19 cellular contexts compared by ENCODE assay signal in genomic region chr7:155998328-155998691, GRCh38.
A peak's percentile ranks its signal among the peaks of the same experiment; 100 is the strongest.
DNase-seq lines count a peak whose midpoint lies in the region; ATAC-seq and TF ChIP-seq lines count a peak whose summit lies in the region.
"Had no signal": no experiment of that assay in that cellular context is flagged by ENCODE, and none has a peak within 500 bp of the region (broad histone marks: within the 10 kb centered on the region; RNA-seq: fewer than 3 reads in every experiment).

No MANE protein-coding gene starts in this region.

- intact Hi-C loops in activated CD4-positive, alpha-beta T cell treated with anti-CD3 and anti-CD28 coated beads, Interleukin-2, amount 10 ng/mL, durations not matched to agents 24 days and 14 days (cut with micrococcal nuclease) = no loop called here

- TF ChIP-seq CTCF in RWPE1 (conservative IDR thresholded peaks at IDR 0.05; ENCODE audit: low read depth) = no peak

- H3K36me3 Mint-ChIP-seq in activated CD4-positive, alpha-beta T cell treated with anti-CD3 and anti-CD28 coated beads, Interleukin-2, amount 10 ng/mL, durations not matched to agents 24 days and 14 days (ENCODE audit: low read depth) = no peaks in the 10 kb centered on the region
- H3K36me3 Mint-ChIP-seq in T-cell = no peaks in the 10 kb centered on the region
- H3K36me3 Mint-ChIP-seq in activated naive CD8-positive, alpha-beta T cell treated with anti-CD3 and anti-CD28 coated beads, Interleukin-2, amount 50 U/mL, for 24 hours (ENCODE audit: low read depth) = no peaks in the 10 kb centered on the region
- H3K36me3 Mint-ChIP-seq: CD8-positive, alpha-beta memory T cell had no signal

- no peaks in the 10 kb centered on the region for H3K9me3 Mint-ChIP-seq in activated CD4-positive, alpha-beta T cell treated with anti-CD3 and anti-CD28 coated beads, Interleukin-2, amount 10 ng/mL, durations not matched to agents 24 days and 14 days
- no peaks in the 10 kb centered on the region for H3K9me3 Mint-ChIP-seq in T-cell
- H3K9me3 Mint-ChIP-seq in activated naive CD8-positive, alpha-beta T cell treated with anti-CD3 and anti-CD28 coated beads, Interleukin-2, amount 50 U/mL, for 24 hours = no peaks in the 10 kb centered on the region

- peak overlapping the region; percentile 56 for H3K4me3 Mint-ChIP-seq in activated CD4-positive, alpha-beta T cell treated with anti-CD3 and anti-CD28 coated beads, Interleukin-2, amount 10 ng/mL, durations not matched to agents 24 days and 14 days
- peak overlapping the region; percentile 34 to 81 (median 45) for H3K4me3 Mint-ChIP-seq in T-cell
- peak overlapping the region; percentile 35 for H3K4me3 Mint-ChIP-seq in activated naive CD8-positive, alpha-beta T cell treated with anti-CD3 and anti-CD28 coated beads, Interleukin-2, amount 50 U/mL, for 24 hours
- H3K4me3 Mint-ChIP-seq: HFFc6 had no signal

- no peak overlapping the region for H3K27ac Mint-ChIP-seq in activated CD4-positive, alpha-beta T cell treated with anti-CD3 and anti-CD28 coated beads, Interleukin-2, amount 10 ng/mL, durations not matched to agents 24 days and 14 days
- no peak overlapping the region for H3K27ac Mint-ChIP-seq in T-cell
- peak overlapping the region; percentile 61 for H3K27ac Mint-ChIP-seq in activated naive CD8-positive, alpha-beta T cell treated with anti-CD3 and anti-CD28 coated beads, Interleukin-2, amount 50 U/mL, for 24 hours
- H3K27ac Mint-ChIP-seq: CD8-positive, alpha-beta memory T cell; HFFc6 had no signal

- ATAC-seq in T-cell (replicated peaks in 1 of 4) (peak in 2 of 4 experiments; percentile 17 to 46), HG03342 (IDR thresholded peaks at IDR 0.05; ENCODE audit: unreplicated experiment) (no peak)
- ATAC-seq in activated naive CD8-positive, alpha-beta T cell treated with anti-CD3 and anti-CD28 coated beads, Interleukin-2, amount 50 U/mL, for 24 hours = peak; percentile 35
- ATAC-seq: A549 had no signal

- peak; percentile 72 for DNase-seq in activated CD4-positive, alpha-beta T cell treated with anti-CD3 and anti-CD28 coated beads, Interleukin-2, amount 10 ng/mL, durations not matched to agents 24 days and 14 days
- no peak for DNase-seq in activated CD4-positive, alpha-beta T cell treated with anti-CD3 and anti-CD28 coated beads for 1 hour
- DNase-seq in T-cell (peak in 2 of 34 experiments; percentile 10 to 21), ACHN (no peak), RWPE1 (ENCODE audit: low spot score) (no peak)
- peak; percentile 69 for DNase-seq in activated naive CD8-positive, alpha-beta T cell treated with anti-CD3 and anti-CD28 coated beads, Interleukin-2, amount 50 U/mL, for 24 hours
- peak; percentile 12 for DNase-seq in stimulated activated CD4-positive, alpha-beta T cell treated with anti-CD3 and anti-CD28 coated beads, Interleukin-4, amount 100 ng/mL, for 24 hours
- DNase-seq: CD8-positive, alpha-beta memory T cell; esophagus squamous epithelium; HFFc6; hippocampal formation; NCI-H1436; NCI-H345; SJCRH30; small intestine had no signal

- CTCF ChIA-PET in T-cell (lab: Charles Lee) (no interaction called here), RWPE1 (lab: Yijun Ruan, JAX) (no interaction called here)

- peaks cover 51% of the 10 kb centered on the region for H3K27me3 Mint-ChIP-seq in activated CD4-positive, alpha-beta T cell treated with anti-CD3 and anti-CD28 coated beads, Interleukin-2, amount 10 ng/mL, durations not matched to agents 24 days and 14 days
- H3K27me3 Mint-ChIP-seq in T-cell = peaks cover 3 to 40% of the 10 kb centered on the region in 2 donors
- peaks cover 11% of the 10 kb centered on the region for H3K27me3 Mint-ChIP-seq in activated naive CD8-positive, alpha-beta T cell treated with anti-CD3 and anti-CD28 coated beads, Interleukin-2, amount 50 U/mL, for 24 hours

- H3K4me1 Mint-ChIP-seq in activated CD4-positive, alpha-beta T cell treated with anti-CD3 and anti-CD28 coated beads, Interleukin-2, amount 10 ng/mL, durations not matched to agents 24 days and 14 days = peaks cover 28% of the 10 kb centered on the region
- peaks cover 38 to 65% (median 44%) of the 10 kb centered on the region in 3 donors for H3K4me1 Mint-ChIP-seq in T-cell
- peaks cover 66% of the 10 kb centered on the region for H3K4me1 Mint-ChIP-seq in activated naive CD8-positive, alpha-beta T cell treated with anti-CD3 and anti-CD28 coated beads, Interleukin-2, amount 50 U/mL, for 24 hours

- POLR2A ChIA-PET in T-cell (lab: Charles Lee) (no interaction called here), RWPE1 (lab: Yijun Ruan, JAX; ENCODE audit: low non-redundant PET) (no interaction called here)

- in situ Hi-C loops in ACHN (cut with HindIII; ENCODE audit: low pct_ligation_motif_present, low pct_unique_long_range_greater_than_20kb, low sequenced_read_pairs) = no loop called here

- no peak overlapping the region for H3K27ac ChIP-seq in RWPE1
- H3K27ac ChIP-seq: esophagus squamous epithelium, HL-60, parathyroid adenoma, SJCRH30 had no signal

Comparison
In these comparisons a context has a peak if more than half of its experiments do, and no peak if none do; other contexts are left out.
1. DNase-seq: peak in activated CD4-positive, alpha-beta T cell treated with anti-CD3 and anti-CD28 coated beads, Interleukin-2, amount 10 ng/mL, durations not matched to agents 24 days and 14 days (single experiment), activated naive CD8-positive, alpha-beta T cell treated with anti-CD3 and anti-CD28 coated beads, Interleukin-2, amount 50 U/mL, for 24 hours (single experiment) and stimulated activated CD4-positive, alpha-beta T cell treated with anti-CD3 and anti-CD28 coated beads, Interleukin-4, amount 100 ng/mL, for 24 hours (single experiment); none in activated CD4-positive, alpha-beta T cell treated with anti-CD3 and anti-CD28 coated beads for 1 hour (single experiment), ACHN (single experiment) and RWPE1 (single experiment).
2. Peak in every context shown above with its lines, with median percentiles within 50 percentile points of each other: H3K4me3 Mint-ChIP-seq.